In genomic region chr2:100427111-100427510, GRCh38 we compare ENCODE assay signal across 20 cellular contexts. TPM values are rescaled to one million over a fixed set of nuclear protein-coding genes. Genes with fewer than 3 reads are reported as not detected.
A peak's percentile ranks its signal among the peaks of the same experiment; 100 is the strongest.
DNase-seq lines count a peak whose midpoint lies in the region; TF ChIP-seq lines count a peak whose summit lies in the region.
"Had no signal": no experiment of that assay in that cellular context is flagged by ENCODE, and none has a peak within 500 bp of the region (broad histone marks: within the 10 kb centered on the region; RNA-seq: fewer than 3 reads in every experiment).

No MANE protein-coding gene starts in this region.

- no peaks in the 10 kb centered on the region for H3K36me3 ChIP-seq in H7 (replicated peaks; ENCODE audit: control insufficient read depth, insufficient read depth, low read length)
- no peaks in the 10 kb centered on the region for H3K36me3 ChIP-seq in esophagus muscularis mucosa
- no peaks in the 10 kb centered on the region for H3K36me3 ChIP-seq in rectal smooth muscle tissue (ENCODE audit: control insufficient read depth, insufficient read depth, low read length)
- H3K36me3 ChIP-seq: BE2C, BLaER1 had no signal

- peaks cover 0 to 6% (median 0%) of the 10 kb centered on the region in 4 donors for H3K9me3 ChIP-seq in esophagus muscularis mucosa
- H3K9me3 ChIP-seq: BE2C, Caco-2 had no signal

- H3K9ac ChIP-seq in rectal smooth muscle tissue (ENCODE audit: low read length) = no peak overlapping the region
- H3K9ac ChIP-seq: BLaER1 had no signal

- no peak for TF ChIP-seq POLR2A in esophagus muscularis mucosa (IDR thresholded peaks at IDR 0.05; ENCODE audit: low read depth)

- WGBS in esophagus muscularis mucosa = 96% methylated on average over 9 of the region's 12 CpGs

- intact Hi-C loops in esophagus muscularis mucosa (cut with DNase I) = loop anchor here (5.0 kb wide), 1 partner anchor 175 kb away; no protein-coding TSS in a partner anchor

- no peak overlapping the region for H3K4me3 ChIP-seq in H7 (ENCODE audit: insufficient read depth, low read depth, low read length)
- no peak overlapping the region for H3K4me3 ChIP-seq in esophagus muscularis mucosa
- no peak overlapping the region for H3K4me3 ChIP-seq in rectal smooth muscle tissue (ENCODE audit: low read length)
- H3K4me3 ChIP-seq: BLaER1, GM12878 had no signal

- H3K4me1 ChIP-seq in esophagus muscularis mucosa = peaks cover 0 to 17% (median 16%) of the 10 kb centered on the region in 4 donors
- H3K4me1 ChIP-seq in rectal smooth muscle tissue (ENCODE audit: control insufficient read depth, insufficient read depth, low read length) = peaks cover 4% of the 10 kb centered on the region
- H3K4me1 ChIP-seq: BE2C, BLaER1, Caco-2 had no signal

- H3K4me3 Mint-ChIP-seq in nephron progenitor cell (no peak overlapping the region), glutamatergic neuron (ENCODE audit: unreplicated experiment) (no peak overlapping the region)
- H3K4me3 Mint-ChIP-seq: CD4-positive, alpha-beta memory T cell; CD4-positive, CD25-positive, alpha-beta regulatory T cell; CD8-positive, alpha-beta memory T cell had no signal

- H3K4me1 Mint-ChIP-seq in nephron progenitor cell (peaks cover 5% of the 10 kb centered on the region), glutamatergic neuron (ENCODE audit: low read depth, unreplicated experiment) (no peaks in the 10 kb centered on the region)

- DNase-seq in H7 (peak; percentile 10), esophagus muscularis mucosa (ENCODE audit: extremely low spot score) (peak; percentile 45), nephron progenitor cell (no peak), glutamatergic neuron (no peak), COLO668 (lab: John Stamatoyannopoulos, UW; ENCODE audit: unreplicated experiment) (no peak), NCI-H345 treated with DMSO at 0.1 percent for 48 hours (lab: John Stamatoyannopoulos, UW; ENCODE audit: unreplicated experiment) (no peak)
- DNase-seq: DMS79 treated with DMSO at 0.1 percent for 48 hours had no signal

- no peak for TF ChIP-seq CTCF in esophagus muscularis mucosa (IDR thresholded peaks at IDR 0.05)
- TF ChIP-seq CTCF in nephron progenitor cell (IDR thresholded peaks at IDR 0.05) = no peak
- no peak for TF ChIP-seq CTCF in glutamatergic neuron (IDR thresholded peaks at IDR 0.05; ENCODE audit: partially characterized antibody, unreplicated experiment)

- no peak overlapping the region for H3K27ac Mint-ChIP-seq in nephron progenitor cell
- no peak overlapping the region for H3K27ac Mint-ChIP-seq in glutamatergic neuron (ENCODE audit: unreplicated experiment)
- H3K27ac Mint-ChIP-seq: CD14-positive monocyte had no signal

- H3K27ac ChIP-seq in esophagus muscularis mucosa (replicated peaks in 1 of 4) (no peak overlapping the region), rectal smooth muscle tissue (ENCODE audit: low read depth, low read length) (peak overlapping the region; percentile 14)
- H3K27ac ChIP-seq: BLaER1 had no signal

- no peaks in the 10 kb centered on the region for H3K36me3 Mint-ChIP-seq in nephron progenitor cell (ENCODE audit: low read depth)
- no peaks in the 10 kb centered on the region for H3K36me3 Mint-ChIP-seq in glutamatergic neuron (ENCODE audit: unreplicated experiment)
- H3K36me3 Mint-ChIP-seq: CD14-positive monocyte; CD4-positive, alpha-beta memory T cell; CD4-positive, CD25-positive, alpha-beta regulatory T cell; CD8-positive, alpha-beta memory T cell had no signal

- H3K9me3 Mint-ChIP-seq in nephron progenitor cell (peaks cover 33% of the 10 kb centered on the region), glutamatergic neuron (ENCODE audit: unreplicated experiment) (no peaks in the 10 kb centered on the region)

- no peak for TF ChIP-seq EP300 in esophagus muscularis mucosa (IDR thresholded peaks at IDR 0.05)

- H3K27me3 Mint-ChIP-seq in nephron progenitor cell (ENCODE audit: low read depth, poor library complexity) = peaks cover 3% of the 10 kb centered on the region
- peaks cover 2% of the 10 kb centered on the region for H3K27me3 Mint-ChIP-seq in glutamatergic neuron (ENCODE audit: unreplicated experiment)

- H3K27me3 ChIP-seq in H7 (ENCODE audit: control insufficient read depth, insufficient read depth, low read length) = no peaks in the 10 kb centered on the region
- no peaks in the 10 kb centered on the region for H3K27me3 ChIP-seq in esophagus muscularis mucosa
- no peaks in the 10 kb centered on the region for H3K27me3 ChIP-seq in rectal smooth muscle tissue (ENCODE audit: control insufficient read depth, insufficient read depth, low read length)
- H3K27me3 ChIP-seq: BE2C, BLaER1 had no signal

RNA-seq across cellular contexts. Expression of gene CHST10, which starts 9.6 kb away (rescaled TPM):
- 24.8 and 28.4 TPM in 2 replicates for total RNA-seq in H7 (2014; rRNA removed; shearing (Covaris generic))
- 10 to 100 TPM; 10.8 to 17.0 (median 13.5) TPM for total RNA-seq in esophagus muscularis mucosa
- total RNA-seq in glutamatergic neuron (ENCODE audit: unreplicated experiment) = 25.0 TPM
- total RNA-seq: Caco-2 had no signal

RNA-seq across cellular contexts. Expression of gene NMS, which starts 43.2 kb away (rescaled TPM):
- total RNA-seq in H7 (2014; rRNA removed; shearing (Covaris generic)) = not detected in 2 replicates
- not detected for total RNA-seq in esophagus muscularis mucosa
- total RNA-seq in glutamatergic neuron (ENCODE audit: unreplicated experiment) = not detected
- total RNA-seq: A673; Caco-2; Calu3; CD4-positive, alpha-beta memory T cell; CD4-positive, CD25-positive, alpha-beta regulatory T cell; CD8-positive, alpha-beta memory T cell; Daoy; G401; GM12878 had no signal

Comparison
In these comparisons a context has a peak if more than half of its experiments do, and no peak if none do; other contexts are left out.
1. DNase-seq: peak in H7 (single experiment) and esophagus muscularis mucosa (single experiment); none in nephron progenitor cell (single experiment), glutamatergic neuron (single experiment), COLO668 (single experiment) and NCI-H345 treated with DMSO at 0.1 percent for 48 hours (single experiment).